17 cellular contexts compared by ENCODE assay signal in the genomic region with DNA sequence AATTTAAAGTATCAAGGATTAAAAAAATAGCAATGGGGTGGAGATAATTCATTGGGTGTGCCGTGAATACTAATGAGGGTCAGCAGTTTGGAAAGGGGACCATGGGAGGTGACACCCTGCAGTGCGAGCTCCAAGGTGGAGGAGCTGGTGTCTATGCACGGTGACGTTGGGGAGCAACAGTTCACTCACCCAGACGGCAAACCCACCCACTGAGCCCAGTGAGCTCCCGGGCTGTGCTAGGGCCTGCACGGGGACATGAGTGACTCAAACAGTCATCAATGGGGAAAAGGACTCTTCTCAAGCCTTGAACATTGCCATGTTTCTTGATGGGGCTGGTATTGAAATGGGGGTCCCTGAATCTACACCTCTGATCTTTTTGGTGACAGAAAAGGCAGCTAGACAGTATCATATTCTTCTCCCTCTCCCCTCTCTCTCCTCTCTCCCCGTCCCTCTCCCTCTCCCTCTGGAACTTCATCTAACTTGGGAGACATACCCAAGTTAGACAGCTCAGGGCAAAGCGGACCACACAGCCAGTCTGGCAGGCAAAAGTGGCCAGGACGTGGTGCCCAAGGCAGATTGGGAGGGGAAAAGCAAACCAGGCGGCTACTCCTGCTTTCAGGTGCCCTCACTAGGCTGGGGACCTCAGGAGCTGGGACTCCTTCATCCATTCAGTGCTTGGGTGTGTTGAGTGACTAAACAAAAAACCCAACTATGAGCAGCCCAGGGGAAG. TPM values are rescaled to one million over a fixed set of nuclear protein-coding genes. Genes with fewer than 3 reads are reported as not detected.
DNase-seq lines count a peak whose midpoint lies in the region; ATAC-seq, FAIRE-seq and TF ChIP-seq lines count a peak whose summit lies in the region.
"Had no signal": no experiment of that assay in that cellular context is flagged by ENCODE, and none has a peak within 500 bp of the region (broad histone marks: within the 10 kb centered on the region; RNA-seq: fewer than 3 reads in every experiment).

No MANE protein-coding gene starts in this region.

- TF ChIP-seq CTCF in coronary artery (IDR thresholded peaks at IDR 0.05), result no peak

- H3K4me3 ChIP-seq in coronary artery (no peak overlapping the region), mesenchymal stem cell (ENCODE audit: insufficient read depth in 1 of 2, low read depth in 1 of 2, low read length in 2 of 2) (no peak overlapping the region)
- H3K4me3 ChIP-seq: A549, GM12878, HAP-1 had no signal

- no peak overlapping the region for H4K91ac ChIP-seq in mesenchymal stem cell (ENCODE audit: low read length)

- H3K9ac ChIP-seq in mesenchymal stem cell (ENCODE audit: low read length), result no peak overlapping the region

- no peak overlapping the region for H3K4me3 Mint-ChIP-seq in activated T-helper 2 cell treated with anti-CD3 and anti-CD28 coated beads, Interferon-gamma antibody, Interleukin-2, Interleukin-4, amounts not matched to agents 10 μg/mL and 5 μg/mL and 100 μg/mL, durations not matched to agents 14 hours and 24 hours and 36 hours (ENCODE audit: low read depth)
- H3K4me3 Mint-ChIP-seq: CD4-positive, alpha-beta memory T cell; HFFc6 had no signal

- no peak overlapping the region for H2AFZ ChIP-seq in mesenchymal stem cell (ENCODE audit: low read depth, low read length)

- no peak overlapping the region for H3K23ac ChIP-seq in mesenchymal stem cell (ENCODE audit: low read length in 2 of 2)

- no peak overlapping the region for H3K18ac ChIP-seq in mesenchymal stem cell (ENCODE audit: low read depth in 1 of 2, low read length in 2 of 2)

- H2BK120ac ChIP-seq in mesenchymal stem cell (ENCODE audit: low read depth, low read length), result no peak overlapping the region

- H3K4me1 Mint-ChIP-seq in activated T-helper 2 cell treated with anti-CD3 and anti-CD28 coated beads, Interferon-gamma antibody, Interleukin-2, Interleukin-4, amounts not matched to agents 10 μg/mL and 5 μg/mL and 100 μg/mL, durations not matched to agents 14 hours and 24 hours and 36 hours (ENCODE audit: low read depth), result no peaks in the 10 kb centered on the region
- H3K4me1 Mint-ChIP-seq: CD4-positive, alpha-beta memory T cell had no signal

- H3K27ac ChIP-seq in coronary artery (no peak overlapping the region), mesenchymal stem cell (ENCODE audit: low read length, poor library complexity, severe bottlenecking) (no peak overlapping the region)
- H3K27ac ChIP-seq: A549, C4-2B, HL-60 had no signal

- no peaks in the 10 kb centered on the region for H3K27me3 Mint-ChIP-seq in activated T-helper 2 cell treated with anti-CD3 and anti-CD28 coated beads, Interferon-gamma antibody, Interleukin-2, Interleukin-4, amounts not matched to agents 10 μg/mL and 5 μg/mL and 100 μg/mL, durations not matched to agents 14 hours and 24 hours and 36 hours (ENCODE audit: low read depth)

- no peaks in the 10 kb centered on the region for H3K4me1 ChIP-seq in mesenchymal stem cell (ENCODE audit: control insufficient read depth, insufficient read depth, low read depth, low read length)
- H3K4me1 ChIP-seq: A549, BE2C had no signal

- no peak overlapping the region for H3K27ac Mint-ChIP-seq in activated T-helper 2 cell treated with anti-CD3 and anti-CD28 coated beads, Interferon-gamma antibody, Interleukin-2, Interleukin-4, amounts not matched to agents 10 μg/mL and 5 μg/mL and 100 μg/mL, durations not matched to agents 14 hours and 24 hours and 36 hours
- H3K27ac Mint-ChIP-seq: CD4-positive, alpha-beta memory T cell; HFFc6 had no signal

- H3K9me3 Mint-ChIP-seq in activated T-helper 2 cell treated with anti-CD3 and anti-CD28 coated beads, Interferon-gamma antibody, Interleukin-2, Interleukin-4, amounts not matched to agents 10 μg/mL and 5 μg/mL and 100 μg/mL, durations not matched to agents 14 hours and 24 hours and 36 hours, result peaks cover 3% of the 10 kb centered on the region

- peak overlapping the region; percentile 36 for H4K8ac ChIP-seq in mesenchymal stem cell (ENCODE audit: low read length)

- no peak for FAIRE-seq in GM12891 (lab: Jason Lieb, UNC)
- FAIRE-seq: A549, GM12878, H1 had no signal

- H3K14ac ChIP-seq in mesenchymal stem cell (ENCODE audit: low read length in 2 of 2), result no peak overlapping the region

- DNase-seq in activated T-helper 2 cell treated with anti-CD3 and anti-CD28 coated beads, Interferon-gamma antibody, Interleukin-2, Interleukin-4, amounts not matched to agents 10 μg/mL and 5 μg/mL and 100 μg/mL, durations not matched to agents 14 hours and 24 hours and 36 hours (ENCODE audit: low spot score), result peak; percentile 5
- DNase-seq in coronary artery (ENCODE audit: low spot score), result peak; percentile 62
- no peak for DNase-seq in mesenchymal stem cell
- DNase-seq in ureter (ENCODE audit: low spot score), result peak; percentile 18
- DNase-seq in NCI-H2081 treated with DMSO at 0.1 percent for 48 hours (lab: John Stamatoyannopoulos, UW), result no peak
- no peak for DNase-seq in GM12891 (ENCODE audit: insufficient read length, low spot score)
- DNase-seq: BE2C; CD4-positive, alpha-beta memory T cell; DMS79; HFFc6 had no signal

- H3K36me3 Mint-ChIP-seq in activated T-helper 2 cell treated with anti-CD3 and anti-CD28 coated beads, Interferon-gamma antibody, Interleukin-2, Interleukin-4, amounts not matched to agents 10 μg/mL and 5 μg/mL and 100 μg/mL, durations not matched to agents 14 hours and 24 hours and 36 hours (ENCODE audit: low read depth), result no peaks in the 10 kb centered on the region
- H3K36me3 Mint-ChIP-seq: CD4-positive, alpha-beta memory T cell had no signal

- H2AK5ac ChIP-seq in mesenchymal stem cell (ENCODE audit: low read length, severe bottlenecking), result no peak overlapping the region

- no peak overlapping the region for H3K4me2 ChIP-seq in mesenchymal stem cell (ENCODE audit: low read length, poor library complexity, severe bottlenecking)
- H3K4me2 ChIP-seq: A549 had no signal

- H3K79me1 ChIP-seq in mesenchymal stem cell (replicated peaks; ENCODE audit: low read length, poor library complexity, severe bottlenecking), result no peaks in the 10 kb centered on the region

- peaks cover 0 to 36% of the 10 kb centered on the region in 2 experiments for H3K27me3 ChIP-seq in mesenchymal stem cell (ENCODE audit: control insufficient read depth in 1 of 2, insufficient read depth in 1 of 2, low read length in 2 of 2)

- intact Hi-C loops in activated T-helper 2 cell treated with anti-CD3 and anti-CD28 coated beads, Interferon-gamma antibody, Interleukin-2, Interleukin-4, amounts not matched to agents 10 μg/mL and 5 μg/mL and 100 μg/mL, durations not matched to agents 14 hours and 24 hours and 36 hours (cut with micrococcal nuclease), result no loop called here

- H2BK5ac ChIP-seq in mesenchymal stem cell (ENCODE audit: low read depth, low read length, poor library complexity, severe bottlenecking), result no peak overlapping the region

- H3K9me3 ChIP-seq in mesenchymal stem cell (ENCODE audit: control insufficient read depth, low read length), result peaks cover 7% of the 10 kb centered on the region
- H3K9me3 ChIP-seq: BE2C, HAP-1 had no signal

- no peak overlapping the region for H2BK12ac ChIP-seq in mesenchymal stem cell (ENCODE audit: low read length in 2 of 2)

- H2BK15ac ChIP-seq in mesenchymal stem cell (ENCODE audit: low read depth, poor library complexity, severe bottlenecking), result no peak overlapping the region

- no peaks in the 10 kb centered on the region for H3K36me3 ChIP-seq in mesenchymal stem cell (ENCODE audit: control insufficient read depth in 1 of 2, insufficient read depth in 2 of 2, low read depth in 1 of 2, low read length in 2 of 2)
- H3K36me3 ChIP-seq: BE2C, HAP-1 had no signal

- no peak for ATAC-seq in HG02571 (IDR thresholded peaks at IDR 0.05; ENCODE audit: unreplicated experiment)
- ATAC-seq: A549, GM12878 had no signal

- TF ChIP-seq POLR2A in GM12891 (IDR thresholded peaks at IDR 0.05; ENCODE audit: low read depth, low read length), result no peak

- 76% methylated on average over 10 of the region's 11 CpGs for WGBS in mesenchymal stem cell

- no peak overlapping the region for H3K4ac ChIP-seq in mesenchymal stem cell (ENCODE audit: low read depth in 1 of 2, low read length in 2 of 2)

TF ChIP-seq in GM12891, 5 proteins besides CTCF, POLR2A, EP300 and RAD21:
- TF ChIP-seq PAX5 (IDR thresholded peaks at IDR 0.05; ENCODE audit: insufficient read depth, low read length, severe bottlenecking) (no peak), POLR2AphosphoS5 (IDR thresholded peaks at IDR 0.05; ENCODE audit: low read depth, low read length) (no peak), SPI1 (IDR thresholded peaks at IDR 0.05; ENCODE audit: low read depth, low read length) (no peak), POU2F2 (IDR thresholded peaks at IDR 0.05; ENCODE audit: low read depth, low read length) (no peak), TAF1 (IDR thresholded peaks at IDR 0.05; ENCODE audit: low read depth, low read length) (no peak)

RNA-seq across cellular contexts. Expression of gene PPP2R2C, which starts 26.3 kb away (rescaled TPM):
- not detected in 2 replicates for total RNA-seq in activated T-helper 2 cell treated with anti-CD3 and anti-CD28 coated beads, Interferon-gamma antibody, Interleukin-2, Interleukin-4, amounts not matched to agents 10 μg/mL and 5 μg/mL and 100 μg/mL, durations not matched to agents 14 hours and 24 hours and 36 hours
- not detected for polyA plus RNA-seq in mesenchymal stem cell (2013, experiment 1 of 2)
- not detected for polyA plus RNA-seq in mesenchymal stem cell (2013, experiment 2 of 2)
- 2.8 TPM for total RNA-seq in ureter
- 0.12 TPM for polyA plus RNA-seq in GM12891 (2012; ENCODE audit: low read depth, missing spikeins)
- total RNA-seq: CD4-positive, alpha-beta memory T cell had no signal
- polyA plus RNA-seq: CD4-positive, alpha-beta memory T cell had no signal

Comparison
In these comparisons a context has a peak if more than half of its experiments do, and no peak if none do; other contexts are left out.
1. DNase-seq: peak in activated T-helper 2 cell treated with anti-CD3 and anti-CD28 coated beads, Interferon-gamma antibody, Interleukin-2, Interleukin-4, amounts not matched to agents 10 μg/mL and 5 μg/mL and 100 μg/mL, durations not matched to agents 14 hours and 24 hours and 36 hours (single experiment), coronary artery (single experiment) and ureter (single experiment); none in mesenchymal stem cell (single experiment), NCI-H2081 treated with DMSO at 0.1 percent for 48 hours (single experiment) and GM12891 (single experiment).